ENCODE assay signal across 11 cellular contexts in the genomic region with DNA sequence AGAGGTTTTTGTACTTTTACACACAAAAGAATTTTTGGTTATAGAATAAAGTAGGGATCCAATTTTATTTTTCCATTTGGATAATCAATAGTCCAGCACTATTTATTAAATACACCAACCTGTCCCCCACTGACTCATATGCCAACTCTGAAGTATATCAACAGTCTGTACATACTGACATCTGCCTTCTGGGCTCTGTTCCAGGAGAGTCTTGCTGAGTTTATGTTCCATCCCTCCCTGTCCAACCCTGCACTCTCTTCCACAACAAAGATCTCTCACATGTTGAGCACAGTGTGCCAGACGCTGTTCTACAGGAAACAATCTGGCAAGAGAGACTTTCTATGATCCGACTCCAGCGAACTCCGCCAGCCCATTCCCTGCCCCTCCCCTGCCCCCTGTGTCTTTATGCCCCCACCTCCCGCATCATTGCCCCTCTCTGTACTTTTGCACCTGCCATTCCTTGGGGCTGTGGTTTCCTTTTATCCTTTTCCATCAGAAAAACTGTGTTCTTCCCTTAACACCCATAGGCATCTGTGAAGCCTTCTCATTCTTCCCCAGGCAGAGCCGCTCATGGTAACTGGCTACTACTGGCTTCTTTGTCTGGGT. TPM values are rescaled to one million over a fixed set of nuclear protein-coding genes. Genes with fewer than 3 reads are reported as not detected.
DNase-seq lines count a peak whose midpoint lies in the region; ATAC-seq and TF ChIP-seq lines count a peak whose summit lies in the region.
"Had no signal": no experiment of that assay in that cellular context is flagged by ENCODE, and none has a peak within 500 bp of the region (broad histone marks: within the 10 kb centered on the region; RNA-seq: fewer than 3 reads in every experiment).

No MANE protein-coding gene starts in this region.

- POLR2A ChIA-PET in AG04449 (lab: Yijun Ruan, JAX) (no interaction called here), WTC11 (lab: Charles Lee) (no interaction called here)

- intact Hi-C loops in left ventricle myocardium superior (cut with micrococcal nuclease) = no loop called here

- H3K36me3 Mint-ChIP-seq in WTC11 = no peaks in the 10 kb centered on the region

- H3K4me3 ChIP-seq in AG04449 (ENCODE audit: low read depth, low read length) = no peak overlapping the region
- H3K4me3 ChIP-seq: BLaER1 treated with 17β-estradiol and CSF1 and Interleukin-3, amounts not matched to agents 10 nM and 100 nM had no signal

- no peak overlapping the region for H3K27ac Mint-ChIP-seq in WTC11

- H3K27me3 Mint-ChIP-seq in WTC11 (ENCODE audit: low read depth) = peaks cover 17% of the 10 kb centered on the region

- DNase-seq in AG04449 (ENCODE audit: low read depth, low spot score) (peak; percentile 23), M059J (ENCODE audit: low read depth) (peak; percentile 66), SHP77 treated with DMSO at 0.1 percent for 48 hours (lab: John Stamatoyannopoulos, UW) (peak; percentile 72), left ventricle myocardium superior (no peak), caudate nucleus (lab: John Stamatoyannopoulos, UW) (no peak), WTC11 (ENCODE audit: low spot score) (no peak)
- DNase-seq: mesendoderm had no signal

- no peak for TF ChIP-seq CTCF in AG04449 (IDR thresholded peaks at IDR 0.05; ENCODE audit: insufficient read depth, low read length, missing control alignments)
- TF ChIP-seq CTCF in WTC11 (IDR thresholded peaks at IDR 0.05) = no peak

- ATAC-seq in left ventricle myocardium superior = peak; percentile 90
- ATAC-seq in activated CD4-positive, CD25-positive, alpha-beta regulatory T cell treated with anti-CD3 and anti-CD28 coated beads, Interleukin-2, amount 50 U/mL, for 24 hours = no peak
- ATAC-seq in GM18861 (IDR thresholded peaks at IDR 0.05; ENCODE audit: unreplicated experiment) = no peak
- ATAC-seq in WTC11 = no peak

- H3K27ac ChIP-seq in caudate nucleus (ENCODE audit: low read depth, low read length) = no peak overlapping the region
- H3K27ac ChIP-seq: BLaER1 treated with 17β-estradiol and CSF1 and Interleukin-3, amounts not matched to agents 10 nM and 100 nM had no signal

- CTCF ChIA-PET in AG04449 (lab: Yijun Ruan, JAX) = interaction anchor here (0.8 to 1.4 kb wide), 2 partner anchors 130 to 330 kb away, joined by 3 read pairs; no protein-coding TSS in a partner anchor
- CTCF ChIA-PET in WTC11 (lab: Charles Lee) = no interaction called here

- H3K4me3 Mint-ChIP-seq in WTC11 = no peak overlapping the region

- peaks cover 11% of the 10 kb centered on the region for H3K9me3 Mint-ChIP-seq in WTC11

- peaks cover 12% of the 10 kb centered on the region for H3K4me1 Mint-ChIP-seq in WTC11

TF ChIP-seq in WTC11, 78 proteins besides CTCF, POLR2A, EP300 and RAD21:
- TF ChIP-seq, protein P1, sequence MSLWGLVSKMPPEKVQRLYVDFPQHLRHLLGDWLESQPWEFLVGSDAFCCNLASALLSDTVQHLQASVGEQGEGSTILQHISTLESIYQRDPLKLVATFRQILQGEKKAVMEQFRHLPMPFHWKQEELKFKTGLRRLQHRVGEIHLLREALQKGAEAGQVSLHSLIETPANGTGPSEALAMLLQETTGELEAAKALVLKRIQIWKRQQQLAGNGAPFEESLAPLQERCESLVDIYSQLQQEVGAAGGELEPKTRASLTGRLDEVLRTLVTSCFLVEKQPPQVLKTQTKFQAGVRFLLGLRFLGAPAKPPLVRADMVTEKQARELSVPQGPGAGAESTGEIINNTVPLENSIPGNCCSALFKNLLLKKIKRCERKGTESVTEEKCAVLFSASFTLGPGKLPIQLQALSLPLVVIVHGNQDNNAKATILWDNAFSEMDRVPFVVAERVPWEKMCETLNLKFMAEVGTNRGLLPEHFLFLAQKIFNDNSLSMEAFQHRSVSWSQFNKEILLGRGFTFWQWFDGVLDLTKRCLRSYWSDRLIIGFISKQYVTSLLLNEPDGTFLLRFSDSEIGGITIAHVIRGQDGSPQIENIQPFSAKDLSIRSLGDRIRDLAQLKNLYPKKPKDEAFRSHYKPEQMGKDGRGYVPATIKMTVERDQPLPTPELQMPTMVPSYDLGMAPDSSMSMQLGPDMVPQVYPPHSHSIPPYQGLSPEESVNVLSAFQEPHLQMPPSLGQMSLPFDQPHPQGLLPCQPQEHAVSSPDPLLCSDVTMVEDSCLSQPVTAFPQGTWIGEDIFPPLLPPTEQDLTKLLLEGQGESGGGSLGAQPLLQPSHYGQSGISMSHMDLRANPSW (CRISPR knock-in tag; conservative IDR thresholded peaks at IDR 0.05; ENCODE audit: low read depth) = no peak
- TF ChIP-seq NFATC4 (CRISPR knock-in tag; IDR thresholded peaks at IDR 0.05) (no peak), ZNF423 (CRISPR knock-in tag; IDR thresholded peaks at IDR 0.05) (no peak), ZSCAN18 (CRISPR knock-in tag; IDR thresholded peaks at IDR 0.05) (no peak)

RNA-seq across cellular contexts. Expression of gene LACTBL1, which starts 3.3 kb away (rescaled TPM):
- total RNA-seq in M059J (2014; rRNA removed; shearing (Covaris generic)) = not detected in 2 replicates
- total RNA-seq in left ventricle myocardium superior (not detected), WTC11 (2021) (not detected in 3 replicates)
- total RNA-seq: T-helper 1 cell treated with Interleukin-12 subunit alpha and Interleukin-12 subunit beta and Interleukin-4 antibody, amounts not matched to agents 30 ng/mL and 1 ng/mL, for 36 hours had no signal

RNA-seq across cellular contexts. Expression of gene TEX46, which starts 46.3 kb away (rescaled TPM):
- not detected in 2 replicates for total RNA-seq in M059J (2014; rRNA removed; shearing (Covaris generic))
- total RNA-seq in left ventricle myocardium superior (not detected), WTC11 (2021) (not detected in 3 replicates)
- total RNA-seq: T-helper 1 cell treated with Interleukin-12 subunit alpha and Interleukin-12 subunit beta and Interleukin-4 antibody, amounts not matched to agents 30 ng/mL and 1 ng/mL, for 36 hours had no signal

RNA-seq across cellular contexts. Expression of gene KDM1A, which starts 49.9 kb away (rescaled TPM):
- total RNA-seq in M059J (2014; rRNA removed; shearing (Covaris generic)) = 98.5 and 143 TPM in 2 replicates
- total RNA-seq in left ventricle myocardium superior (35.0 TPM), WTC11 (2021) (217 to 226 TPM (median 219 TPM) in 3 replicates)

Comparison
In these comparisons a context has a peak if more than half of its experiments do, and no peak if none do; other contexts are left out.
1. DNase-seq: peak in AG04449 (single experiment), M059J (single experiment) and SHP77 treated with DMSO at 0.1 percent for 48 hours (single experiment); none in left ventricle myocardium superior (single experiment), caudate nucleus (0 of 61) and WTC11 (single experiment).